8 cellular contexts compared by ENCODE assay signal in genomic region chr19:42252365-42253244, GRCh38. TPM values are rescaled to one million over a fixed set of nuclear protein-coding genes. Genes with fewer than 3 reads are reported as not detected.
DNase-seq lines count a peak whose midpoint lies in the region; ATAC-seq and TF ChIP-seq lines count a peak whose summit lies in the region.

No MANE protein-coding gene starts in this region.

- H3K27ac ChIP-seq in C4-2B (peak overlapping the region; percentile 88), Karpas-422 (ENCODE audit: low read length) (peak overlapping the region; percentile 89), iPS DF 6.9 (ENCODE audit: low read length) (no peak overlapping the region), sigmoid colon (peak overlapping the region; percentile 99 to 100 (median 100))

- H3K4me3 ChIP-seq in Karpas-422 (ENCODE audit: low read length), result peak overlapping the region; percentile 99
- H3K4me3 ChIP-seq in iPS DF 6.9 (ENCODE audit: low read length), result peak overlapping the region; percentile 82; the same call in 1 of the 2 replicates
- H3K4me3 ChIP-seq in sigmoid colon, result peak overlapping the region; percentile 84 to 100 (median 98)

- peak overlapping the region; percentile 92 for H3K9ac ChIP-seq in Karpas-422 (ENCODE audit: low read length)

- TF ChIP-seq EP300 in sigmoid colon (IDR thresholded peaks at IDR 0.05), result no peak

- no CpG with 5 or more reads among the region's 27 CpGs for WGBS in iPS DF 6.9 (ENCODE audit: insufficient coverage, insufficient read length)
- 16 to 31% methylated on average over 27 of the region's 27 CpGs for WGBS in sigmoid colon, 2 donors

- ATAC-seq in HG02678 (IDR thresholded peaks at IDR 0.05; ENCODE audit: unreplicated experiment), result no peak
- ATAC-seq in GM21528 (IDR thresholded peaks at IDR 0.05; ENCODE audit: low FRiP score, unreplicated experiment), result no peak

- peaks cover 26% of the 10 kb centered on the region for H3K4me1 ChIP-seq in Karpas-422 (ENCODE audit: low read length)
- H3K4me1 ChIP-seq in iPS DF 6.9 (ENCODE audit: control insufficient read depth, insufficient read depth, low read length), result peaks cover 13% of the 10 kb centered on the region
- peaks cover 0 to 66% (median 51%) of the 10 kb centered on the region in 4 donors for H3K4me1 ChIP-seq in sigmoid colon

- no peak overlapping the region for H2AFZ ChIP-seq in Karpas-422 (ENCODE audit: low read length)

- H3K9me3 ChIP-seq in Karpas-422 (ENCODE audit: low read length) (no peaks in the 10 kb centered on the region), iPS DF 6.9 (ENCODE audit: control insufficient read depth, insufficient read depth, low read length) (no peaks in the 10 kb centered on the region), sigmoid colon (no peaks in the 10 kb centered on the region)

- H3K27me3 ChIP-seq in Karpas-422 (ENCODE audit: low read length) (no peaks in the 10 kb centered on the region), iPS DF 6.9 (ENCODE audit: control insufficient read depth, insufficient read depth, low read length) (no peaks in the 10 kb centered on the region), sigmoid colon (no peaks in the 10 kb centered on the region)

- peak overlapping the region; percentile 86 for H3K4me2 ChIP-seq in Karpas-422 (ENCODE audit: low read depth, low read length, poor library complexity, severe bottlenecking)

- peaks cover 18% of the 10 kb centered on the region for H4K20me1 ChIP-seq in Karpas-422 (ENCODE audit: insufficient read depth, low read depth, low read length)

- no peak for TF ChIP-seq CTCF in C4-2B (conservative IDR thresholded peaks at IDR 0.05)
- no peak for TF ChIP-seq CTCF in sigmoid colon (IDR thresholded peaks at IDR 0.05)

- H3K36me3 ChIP-seq in Karpas-422 (ENCODE audit: insufficient read depth, low read length) (0 out of 2 replicates have a peak, but pooled peaks cover 7% of the 10 kb centered on the region), iPS DF 6.9 (ENCODE audit: control insufficient read depth, insufficient read depth, low read length) (peaks cover 7% of the 10 kb centered on the region; the same call in 1 of the 2 replicates), sigmoid colon (peaks cover 14 to 22% (median 17%) of the 10 kb centered on the region in 4 donors)

- TF ChIP-seq POLR2A in sigmoid colon (IDR thresholded peaks at IDR 0.05), result no peak

- no peaks in the 10 kb centered on the region for H3K9me2 ChIP-seq in Karpas-422 (replicated peaks; ENCODE audit: insufficient read depth, low read length)

- peaks cover 43% of the 10 kb centered on the region for H3K79me2 ChIP-seq in Karpas-422 (ENCODE audit: low read length)

- intact Hi-C loops in sigmoid colon (cut with DNase I), result no loop called here

- DNase-seq in Karpas-422, result no peak
- DNase-seq in astrocyte of the hippocampus (ENCODE audit: low read depth, low spot score), result peak; percentile 73
- DNase-seq in iPS DF 6.9 (ENCODE audit: low read depth, low spot score), result no peak
- DNase-seq in sigmoid colon, result peak; percentile 91
- DNase-seq in NCI-H128 (lab: John Stamatoyannopoulos, UW; ENCODE audit: unreplicated experiment), result no peak

RNA-seq across cellular contexts. Expression of gene ERF, which starts 2.3 kb away (rescaled TPM):
- 36.4 and 53.6 TPM in 2 replicates for total RNA-seq in Karpas-422 (2014; rRNA removed; shearing (Covaris generic); ENCODE audit: low replicate concordance)
- 10 to 100 TPM; 18.9 to 39.3 (median 25.6) TPM for total RNA-seq in sigmoid colon
- 10 to 100 TPM; 18.6 to 42.8 (median 23.6) TPM for polyA plus RNA-seq in sigmoid colon

RNA-seq across cellular contexts. Expression of gene GSK3A, which starts 10.2 kb away (rescaled TPM):
- total RNA-seq in Karpas-422 (2014; rRNA removed; shearing (Covaris generic); ENCODE audit: low replicate concordance), result 17.7 and 29.3 TPM in 2 replicates
- total RNA-seq in sigmoid colon, result 10 to 100 TPM; 17.4 to 28.5 (median 20.5) TPM
- 10 to 100 TPM; 31.8 to 49.5 (median 49.0) TPM for polyA plus RNA-seq in sigmoid colon

RNA-seq across cellular contexts. Expression of gene CIC, which starts 16.4 kb away (rescaled TPM):
- total RNA-seq in Karpas-422 (2014; rRNA removed; shearing (Covaris generic); ENCODE audit: low replicate concordance), result 25.0 and 30.6 TPM in 2 replicates
- 10 to 100 TPM; 16.0 to 31.3 (median 24.9) TPM for total RNA-seq in sigmoid colon
- 10 to 100 TPM in 2 of 3 donors, 1 to 10 TPM in 1; 8.4 to 42.1 (median 17.3) TPM for polyA plus RNA-seq in sigmoid colon

RNA-seq across cellular contexts. Expression of gene ZNF526, which starts 32.5 kb away (rescaled TPM):
- 3.4 and 9.1 TPM in 2 replicates for total RNA-seq in Karpas-422 (2014; rRNA removed; shearing (Covaris generic); ENCODE audit: low replicate concordance)
- total RNA-seq in sigmoid colon, result 1 to 10 TPM; 2.2 to 6.1 (median 4.3) TPM
- 1 to 10 TPM; 3.0 to 6.8 (median 3.2) TPM for polyA plus RNA-seq in sigmoid colon

RNA-seq across cellular contexts. Expression of gene DEDD2, which starts 35.1 kb away (rescaled TPM):
- 16.3 and 42.7 TPM in 2 replicates for total RNA-seq in Karpas-422 (2014; rRNA removed; shearing (Covaris generic); ENCODE audit: low replicate concordance)
- 10 to 100 TPM; 28.5 to 41.3 (median 36.3) TPM for total RNA-seq in sigmoid colon
- 10 to 100 TPM; 42.2 to 87.6 (median 49.9) TPM for polyA plus RNA-seq in sigmoid colon

Comparison
In these comparisons a context has a peak if more than half of its experiments do, and no peak if none do; other contexts are left out.
1. DNase-seq: peak in astrocyte of the hippocampus (single experiment) and sigmoid colon (single experiment); none in Karpas-422 (single experiment), iPS DF 6.9 (single experiment) and NCI-H128 (single experiment).
2. Peak in every context shown above with its lines, with median percentiles within 50 percentile points of each other: H3K4me3 ChIP-seq.